Comparison of ENCODE assay signal across 28 cellular contexts in the genomic region with DNA sequence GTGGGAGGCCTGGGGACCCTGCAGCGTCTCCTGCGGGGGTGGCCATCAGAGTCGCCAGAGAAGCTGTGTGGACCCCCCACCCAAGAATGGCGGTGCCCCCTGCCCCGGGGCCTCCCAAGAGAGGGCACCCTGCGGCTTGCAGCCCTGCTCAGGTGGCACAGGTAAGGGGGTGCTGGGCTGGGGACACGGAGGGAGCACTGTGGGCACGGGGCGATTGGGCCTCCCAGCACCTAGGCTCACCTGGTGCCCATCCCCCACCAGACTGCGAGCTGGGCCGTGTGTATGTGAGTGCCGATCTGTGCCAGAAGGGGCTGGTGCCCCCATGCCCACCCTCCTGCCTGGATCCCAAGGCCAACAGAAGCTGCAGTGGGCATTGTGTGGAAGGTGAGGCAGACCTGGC.
"Had no signal": no experiment of that assay in that cellular context is flagged by ENCODE, and none has a peak within 500 bp of the region (broad histone marks: within the 10 kb centered on the region; RNA-seq: fewer than 3 reads in every experiment).

No MANE protein-coding gene starts in this region.

- H3K27ac Mint-ChIP-seq: stimulated activated effector memory CD8-positive, alpha-beta T cell treated with anti-CD3 and anti-CD28 coated beads, Interleukin-12 subunit alpha, Interleukin-12 subunit beta, amount 100 ng/mL, for 72 hours; stimulated activated memory B cell treated with anti-CD40 and anti-IgM and Interleukin-4, amounts not matched to agents 10 μg/mL and 1 μg/mL and 100 μg/mL, for 72 hours; stimulated activated naive B cell treated with anti-CD40 and anti-IgM and Interleukin-4, amounts not matched to agents 10 μg/mL and 1 μg/mL and 100 μg/mL, for 72 hours; stimulated activated naive CD8-positive, alpha-beta T cell treated with anti-CD3 and anti-CD28 coated beads, Interleukin-15, Interleukin-2, amounts not matched to agents 100 ng/mL and 50 ng/mL, for 24 hours; type B pancreatic cell had no signal

- H3K4me3 ChIP-seq: stomach, suprapubic skin, testis, thoracic aorta, thyroid gland, tibial artery, tibial nerve, transverse colon, upper lobe of left lung, upper lobe of right lung, uterus, vagina had no signal

- FAIRE-seq: urothelium cell line had no signal

- H3K4me3 Mint-ChIP-seq: stimulated activated effector memory CD8-positive, alpha-beta T cell treated with anti-CD3 and anti-CD28 coated beads, Interleukin-12 subunit alpha, Interleukin-12 subunit beta, amount 100 ng/mL, for 72 hours; stimulated activated memory B cell treated with anti-CD40 and anti-IgM and Interleukin-4, amounts not matched to agents 10 μg/mL and 1 μg/mL and 100 μg/mL, for 72 hours; stimulated activated naive B cell treated with anti-CD40 and anti-IgM and Interleukin-4, amounts not matched to agents 10 μg/mL and 1 μg/mL and 100 μg/mL, for 72 hours; stimulated activated naive CD8-positive, alpha-beta T cell treated with anti-CD3 and anti-CD28 coated beads, Interleukin-15, Interleukin-2, amounts not matched to agents 100 ng/mL and 50 ng/mL, for 24 hours; type B pancreatic cell had no signal

- H3K4me1 ChIP-seq: stomach, suprapubic skin, testis, tibial artery, tibial nerve, transverse colon, upper lobe of left lung, upper lobe of right lung, uterus, vagina had no signal

- H3K9me3 ChIP-seq: stomach, suprapubic skin, testis, thoracic aorta, thyroid gland, tibial artery, tibial nerve, transverse colon, upper lobe of left lung, upper lobe of right lung, uterus, vagina had no signal

- H3K36me3 ChIP-seq: stomach, suprapubic skin, thoracic aorta, thyroid gland, tibial artery, tibial nerve, transverse colon, upper lobe of left lung, upper lobe of right lung, uterus, vagina had no signal

- H3K27me3 ChIP-seq: testis, thyroid gland, tibial nerve, transverse colon, upper lobe of left lung, upper lobe of right lung, uterus, vagina had no signal

- H3K27me3 Mint-ChIP-seq: stimulated activated naive CD8-positive, alpha-beta T cell treated with anti-CD3 and anti-CD28 coated beads, Interleukin-15, Interleukin-2, amounts not matched to agents 100 ng/mL and 50 ng/mL, for 24 hours; type B pancreatic cell had no signal

- ATAC-seq: stimulated activated effector memory CD8-positive, alpha-beta T cell treated with anti-CD3 and anti-CD28 coated beads, Interleukin-12 subunit alpha, Interleukin-12 subunit beta, amount 100 ng/mL, for 72 hours; stimulated activated memory B cell treated with anti-CD40 and anti-IgM and Interleukin-4, amounts not matched to agents 10 μg/mL and 1 μg/mL and 100 μg/mL, for 72 hours; stimulated activated naive B cell treated with anti-CD40 and anti-IgM and Interleukin-4, amounts not matched to agents 10 μg/mL and 1 μg/mL and 100 μg/mL, for 72 hours; upper lobe of right lung had no signal

- H3K9me3 Mint-ChIP-seq: stimulated activated effector memory CD8-positive, alpha-beta T cell treated with anti-CD3 and anti-CD28 coated beads, Interleukin-12 subunit alpha, Interleukin-12 subunit beta, amount 100 ng/mL, for 72 hours; stimulated activated memory B cell treated with anti-CD40 and anti-IgM and Interleukin-4, amounts not matched to agents 10 μg/mL and 1 μg/mL and 100 μg/mL, for 72 hours; stimulated activated naive B cell treated with anti-CD40 and anti-IgM and Interleukin-4, amounts not matched to agents 10 μg/mL and 1 μg/mL and 100 μg/mL, for 72 hours; stimulated activated naive CD8-positive, alpha-beta T cell treated with anti-CD3 and anti-CD28 coated beads, Interleukin-15, Interleukin-2, amounts not matched to agents 100 ng/mL and 50 ng/mL, for 24 hours; type B pancreatic cell had no signal

- H3K4me1 Mint-ChIP-seq: stimulated activated naive B cell treated with anti-CD40 and anti-IgM and Interleukin-4, amounts not matched to agents 10 μg/mL and 1 μg/mL and 100 μg/mL, for 72 hours had no signal

- DNase-seq: stimulated activated CD4-positive, alpha-beta T cell treated with anti-CD3 and anti-CD28 coated beads, Interleukin-2, amount 100 ng/mL, for 24 hours; stimulated activated CD4-positive, alpha-beta T cell treated with anti-CD3 and anti-CD28 coated beads, Interleukin-2, amount 100 ng/mL, for 48 hours; stimulated activated CD4-positive, alpha-beta T cell treated with anti-CD3 and anti-CD28 coated beads, Interleukin-4, amount 100 ng/mL, for 1 hour; stimulated activated CD4-positive, alpha-beta T cell treated with anti-CD3 and anti-CD28 coated beads, Interleukin-4, amount 100 ng/mL, for 24 hours; stimulated activated CD4-positive, alpha-beta T cell treated with anti-CD3 and anti-CD28 coated beads, Interleukin-4, amount 100 ng/mL, for 4 hours; stimulated activated CD8-positive, alpha-beta memory T cell treated with anti-CD3 and anti-CD28 coated beads, Interleukin-4, amount 100 ng/mL, for 48 hours; stimulated activated naive B cell treated with anti-CD40 and anti-IgM and Interleukin-4, amounts not matched to agents 10 μg/mL and 1 μg/mL and 100 μg/mL, for 72 hours; stimulated activated naive CD4-positive, alpha-beta T cell; stimulated activated naive CD4-positive, alpha-beta T cell treated with Interleukin-2 at 50 U/mL for 16 hours; stomach; substantia nigra; testis; thyroid gland; tibial artery; transverse colon; trophoblast cell; upper lobe of right lung; uterus had no signal

- H3K27ac ChIP-seq: stomach, suprapubic skin, testis, thoracic aorta, thyroid gland, tibial artery, tibial nerve, transverse colon, upper lobe of left lung, upper lobe of right lung, uterus, vagina had no signal
